ENCODE assay signal across 17 cellular contexts in genomic region chrX:131725001-131725654, GRCh38.
DNase-seq lines count a peak whose midpoint lies in the region; ATAC-seq, FAIRE-seq and TF ChIP-seq lines count a peak whose summit lies in the region.
"Had no signal": no experiment of that assay in that cellular context is flagged by ENCODE, and none has a peak within 500 bp of the region (broad histone marks: within the 10 kb centered on the region; RNA-seq: fewer than 3 reads in every experiment).

No MANE protein-coding gene starts in this region.

- no peak for ATAC-seq in activated B cell treated with CpG ODN at 0.5 μM for 24 hours (ENCODE audit: low read depth)
- no peak for ATAC-seq in activated CD4-positive, alpha-beta T cell treated with anti-CD3 and anti-CD28 coated beads for 36 hours
- no peak for ATAC-seq in activated CD4-positive, CD25-positive, alpha-beta regulatory T cell treated with anti-CD3 and anti-CD28 coated beads, Interleukin-2, amount 50 U/mL, for 24 hours

- no peaks in the 10 kb centered on the region for H3K27me3 ChIP-seq in effector memory CD4-positive, alpha-beta T cell (replicated peaks; ENCODE audit: control insufficient read depth, insufficient read depth, low read length, poor library complexity, severe bottlenecking)
- H3K27me3 ChIP-seq: MG63, SJCRH30 had no signal

- peak; percentile 70 for FAIRE-seq in GM12891 (lab: Jason Lieb, UNC)

- no peak overlapping the region for H3K4me3 Mint-ChIP-seq in activated B cell treated with CpG ODN at 0.5 μM for 24 hours
- H3K4me3 Mint-ChIP-seq in activated CD4-positive, alpha-beta T cell treated with anti-CD3 and anti-CD28 coated beads for 36 hours: no peak overlapping the region
- H3K4me3 Mint-ChIP-seq: CD4-positive, CD25-positive, alpha-beta regulatory T cell; T-helper 2 cell treated with Interferon-gamma antibody and Interleukin-4, amounts not matched to agents 5 μg/mL and 100 μg/mL, for 36 hours had no signal

- H3K9me3 ChIP-seq in HEK293 (ENCODE audit: control insufficient read depth, insufficient read depth, low read depth, low read length): no peaks in the 10 kb centered on the region; the same call in 1 of the 2 replicates
- H3K9me3 ChIP-seq in effector memory CD4-positive, alpha-beta T cell (ENCODE audit: control insufficient read depth, low read length): no peaks in the 10 kb centered on the region
- H3K9me3 ChIP-seq: Caco-2, MG63, SJCRH30 had no signal

- peaks cover 13% of the 10 kb centered on the region for H3K4me1 Mint-ChIP-seq in activated B cell treated with CpG ODN at 0.5 μM for 24 hours
- H3K4me1 Mint-ChIP-seq in activated CD4-positive, alpha-beta T cell treated with anti-CD3 and anti-CD28 coated beads for 36 hours: no peaks in the 10 kb centered on the region

- no peak overlapping the region for H3K4me3 ChIP-seq in HEK293 (ENCODE audit: low read depth, low read length)
- no peak overlapping the region for H3K4me3 ChIP-seq in effector memory CD4-positive, alpha-beta T cell (ENCODE audit: insufficient read depth, low read depth, low read length, poor library complexity, severe bottlenecking)
- H3K4me3 ChIP-seq: MG63, SJCRH30 had no signal

- no peak overlapping the region for H3K27ac ChIP-seq in HEK293 (ENCODE audit: extremely low read depth, low read depth, low read length)
- no peak overlapping the region for H3K27ac ChIP-seq in effector memory CD4-positive, alpha-beta T cell (ENCODE audit: insufficient read depth, low read length, poor library complexity, severe bottlenecking)
- H3K27ac ChIP-seq: SJCRH30 had no signal

- POLR2A ChIA-PET in HEK293 (lab: Yijun Ruan, JAX): no interaction called here
- POLR2A ChIA-PET in activated B cell treated with CpG ODN at 0.5 μM for 24 hours (lab: Charles Lee): interaction anchor here (0.6 kb wide), 1 partner anchor 113 kb away, joined by 5 read pairs; no protein-coding TSS in a partner anchor
- POLR2A ChIA-PET in activated CD4-positive, alpha-beta T cell treated with anti-CD3 and anti-CD28 coated beads for 36 hours (lab: Charles Lee): no interaction called here

- peaks cover 6% of the 10 kb centered on the region for H3K9me3 Mint-ChIP-seq in activated B cell treated with CpG ODN at 0.5 μM for 24 hours
- H3K9me3 Mint-ChIP-seq in activated CD4-positive, alpha-beta T cell treated with anti-CD3 and anti-CD28 coated beads for 36 hours (ENCODE audit: low read depth): peaks cover 4% of the 10 kb centered on the region

- H3K27ac Mint-ChIP-seq in activated B cell treated with CpG ODN at 0.5 μM for 24 hours: peak overlapping the region; percentile 1
- no peak overlapping the region for H3K27ac Mint-ChIP-seq in activated CD4-positive, alpha-beta T cell treated with anti-CD3 and anti-CD28 coated beads for 36 hours
- H3K27ac Mint-ChIP-seq: CD4-positive, CD25-positive, alpha-beta regulatory T cell; T-helper 2 cell treated with Interferon-gamma antibody and Interleukin-4, amounts not matched to agents 5 μg/mL and 100 μg/mL, for 36 hours had no signal

- no peak for TF ChIP-seq POLR2A in GM12891 (IDR thresholded peaks at IDR 0.05; ENCODE audit: low read depth, low read length)

- CTCF ChIA-PET in HEK293 (lab: Yijun Ruan, JAX) (interaction anchor here (1.1 kb wide), 1 partner anchor 25 kb away, joined by 3 read pairs; no protein-coding TSS in a partner anchor), activated B cell treated with CpG ODN at 0.5 μM for 24 hours (lab: Charles Lee) (interaction anchor here (1.0 kb wide), 1 partner anchor 48 kb away, joined by 3 read pairs; no protein-coding TSS in a partner anchor)
- CTCF ChIA-PET in activated CD4-positive, alpha-beta T cell treated with anti-CD3 and anti-CD28 coated beads for 36 hours (lab: Charles Lee): no interaction called here

- no peaks in the 10 kb centered on the region for H3K4me1 ChIP-seq in HEK293 (ENCODE audit: control insufficient read depth, insufficient read depth, low read length)
- H3K4me1 ChIP-seq in effector memory CD4-positive, alpha-beta T cell (ENCODE audit: control insufficient read depth, insufficient read depth, low read length, poor library complexity, severe bottlenecking): no peaks in the 10 kb centered on the region
- H3K4me1 ChIP-seq: Caco-2, SJCRH30 had no signal

- H3K36me3 ChIP-seq in HEK293 (ENCODE audit: control insufficient read depth in 2 of 2, insufficient read depth in 1 of 2, low read length in 2 of 2): no peaks in the 10 kb centered on the region
- no peaks in the 10 kb centered on the region for H3K36me3 ChIP-seq in effector memory CD4-positive, alpha-beta T cell (ENCODE audit: control insufficient read depth, insufficient read depth, low read length)
- H3K36me3 ChIP-seq: MG63, SJCRH30 had no signal

- no peaks in the 10 kb centered on the region for H3K27me3 Mint-ChIP-seq in activated B cell treated with CpG ODN at 0.5 μM for 24 hours
- H3K27me3 Mint-ChIP-seq in activated CD4-positive, alpha-beta T cell treated with anti-CD3 and anti-CD28 coated beads for 36 hours: no peaks in the 10 kb centered on the region
- H3K27me3 Mint-ChIP-seq: CD4-positive, CD25-positive, alpha-beta regulatory T cell had no signal

- intact Hi-C loops in activated B cell treated with CpG ODN at 0.5 μM for 24 hours (cut with micrococcal nuclease): no loop called here
- intact Hi-C loops in activated CD4-positive, alpha-beta T cell treated with anti-CD3 and anti-CD28 coated beads for 36 hours (cut with DNase I, micrococcal nuclease): no loop called here

- TF ChIP-seq CTCF in HEK293 (tag by site-specific recombination; IDR thresholded peaks at IDR 0.05) (no peak), activated B cell treated with CpG ODN at 0.5 μM for 24 hours (IDR thresholded peaks at IDR 0.05) (no peak)

- DNase-seq in GM12891 (ENCODE audit: insufficient read length, low spot score) (no peak), OCI-M1 (lab: John Stamatoyannopoulos, UW) (peak; percentile 55), activated B cell treated with CpG ODN at 0.5 μM for 24 hours (no peak), NCI-H2196 treated with DMSO at 0.1 percent for 48 hours (lab: John Stamatoyannopoulos, UW; ENCODE audit: unreplicated experiment) (no peak)
- no peak for DNase-seq in activated CD4-positive, alpha-beta T cell treated with anti-CD3 and anti-CD28 coated beads for 36 hours
- no peak for DNase-seq in effector memory CD4-positive, alpha-beta T cell
- DNase-seq: Caco-2; CD4-positive, CD25-positive, alpha-beta regulatory T cell; GOT3; MG63; NCI-H1417 treated with DMSO at 0.1 percent for 48 hours; NCI-H2029 treated with DMSO at 0.1 percent for 48 hours; NCI-H524; SJCRH30 had no signal

- no peaks in the 10 kb centered on the region for H3K36me3 Mint-ChIP-seq in activated B cell treated with CpG ODN at 0.5 μM for 24 hours (ENCODE audit: low read depth)
- H3K36me3 Mint-ChIP-seq in activated CD4-positive, alpha-beta T cell treated with anti-CD3 and anti-CD28 coated beads for 36 hours (ENCODE audit: low read depth): peaks cover 11% of the 10 kb centered on the region
- H3K36me3 Mint-ChIP-seq: CD4-positive, CD25-positive, alpha-beta regulatory T cell had no signal

TF ChIP-seq in GM12891, 5 proteins besides CTCF, POLR2A, EP300 and RAD21:
- TF ChIP-seq POU2F2 (IDR thresholded peaks at IDR 0.05; ENCODE audit: low read depth, low read length) (no peak), TAF1 (IDR thresholded peaks at IDR 0.05; ENCODE audit: low read depth, low read length) (no peak)

TF ChIP-seq in HEK293, 187 proteins besides CTCF, POLR2A, EP300 and RAD21:
- TF ChIP-seq SETDB1 (IDR thresholded peaks at IDR 0.05; ENCODE audit: insufficient read length, low read length) (peak; percentile 65), HOXD13 (CRISPR knock-in tag; IDR thresholded peaks at IDR 0.05; ENCODE audit: borderline replicate concordance) (no peak)
